8 cellular contexts compared by ENCODE assay signal in genomic region chr20:43456809-43457639, GRCh38. TPM values are rescaled to one million over a fixed set of nuclear protein-coding genes. Genes with fewer than 3 reads are reported as not detected.
DNase-seq lines count a peak whose midpoint lies in the region; ATAC-seq, FAIRE-seq and TF ChIP-seq lines count a peak whose summit lies in the region.

No MANE protein-coding gene starts in this region.

- TF ChIP-seq CTCF in BJ (IDR thresholded peaks at IDR 0.05; ENCODE audit: insufficient read depth, low read depth, low read length) (no peak), dorsolateral prefrontal cortex (IDR thresholded peaks at IDR 0.05 in 54 of 56, conservative IDR thresholded peaks at IDR 0.05 in 2 of 56; ENCODE audit: low read depth in 1 of 56, partially characterized antibody in 56 of 56) (peak in 2 of 56 donors; percentile 0 to 28), HepG2 (CRISPR knock-in tag; IDR thresholded peaks at IDR 0.05) (0 out of 2 replicates have a peak, but pooled peaks have one; percentile 14)

- peaks cover 5% of the 10 kb centered on the region for H3K27me3 ChIP-seq in BJ (ENCODE audit: control insufficient read depth, insufficient read depth, low read length)
- no peaks in the 10 kb centered on the region for H3K27me3 ChIP-seq in dorsolateral prefrontal cortex
- peaks cover 0 to 2% of the 10 kb centered on the region in 2 experiments; a peak in 1 of 5 replicates for H3K27me3 ChIP-seq in HepG2 (ENCODE audit: control insufficient read depth in 1 of 2, insufficient read depth in 2 of 2, low read length in 2 of 2)

- H3K4me3 ChIP-seq in BJ (ENCODE audit: low read depth, low read length) (peak overlapping the region; percentile 96), dorsolateral prefrontal cortex (peak overlapping the region; percentile 55 to 100 (median 92)), HepG2 (replicated peaks in 1 of 3; ENCODE audit: insufficient read depth in 1 of 3, low read depth in 2 of 3, low read length in 3 of 3) (peak overlapping the region; percentile 86 to 96 (median 90))

- DNase-seq in BJ (ENCODE audit: low read depth) (peak; percentile 56), NCI-H69 (lab: John Stamatoyannopoulos, UW) (peak; percentile 93), dorsolateral prefrontal cortex (peak; percentile 90 to 99 (median 94)), HepG2 (ENCODE audit: low spot score) (peak; percentile 97)
- DNase-seq in activated CD4-positive, alpha-beta T cell treated with anti-CD3 and anti-CD28 coated beads, Interleukin-2, amount 50 U/mL, for 24 hours (ENCODE audit: low read depth in 1 of 2, low spot score in 1 of 2), result peak; percentile 68 to 88
- peak; percentile 77 for DNase-seq in stimulated activated CD4-positive, alpha-beta T cell treated with anti-CD3 and anti-CD28 coated beads, Interleukin-2, amount 100 ng/mL, for 4 hours (ENCODE audit: low read depth)

- BruUV-seq in HepG2 (replicated peaks; lab: Mats Ljungman, UMichigan), result TSS peak; percentile 92

- H3K9me3 ChIP-seq in HepG2 (ENCODE audit: low read length), result no peaks in the 10 kb centered on the region

- TF ChIP-seq POLR2A in HepG2 (IDR thresholded peaks at IDR 0.05; ENCODE audit: insufficient read depth in 1 of 2, low read depth in 2 of 2, low read length in 2 of 2), result peak in 1 of 2 experiments; percentile 72; a peak in 2 of 4 replicates

- H2AFZ ChIP-seq in HepG2 (ENCODE audit: low read length), result peak overlapping the region; percentile 91

- H4K20me1 ChIP-seq in HepG2 (ENCODE audit: insufficient read depth, low read length), result peaks cover 33% of the 10 kb centered on the region

- peaks cover 59% of the 10 kb centered on the region for H3K4me1 ChIP-seq in HepG2 (ENCODE audit: insufficient read depth, low read length)

- CTCF ChIA-PET in BJ (lab: Yijun Ruan, JAX), result interaction anchor here (0.5 to 1.4 kb wide), 6 partner anchors 8 to 1512 kb away, joined by 3 to 4 read pairs (median 3); no protein-coding TSS in a partner anchor
- CTCF ChIA-PET in HepG2 (lab: Yijun Ruan, JAX; ENCODE audit: low intra/inter-chr PET ratio, low total read pairs), result no interaction called here

- TF ChIP-seq RAD21 in HepG2 (CRISPR knock-in tag; IDR thresholded peaks at IDR 0.05), result no peak

- no peak for TF ChIP-seq EP300 in HepG2 (IDR thresholded peaks at IDR 0.05; ENCODE audit: low read depth in 2 of 2, low read length in 2 of 2)
- TF ChIP-seq EP300 in HepG2 (CRISPR knock-in tag; IDR thresholded peaks at IDR 0.05; ENCODE audit: borderline replicate concordance), result no peak

- peak overlapping the region; percentile 99 for H3K4me2 ChIP-seq in HepG2 (ENCODE audit: low read depth, low read length)

- peak; percentile 94 for FAIRE-seq in HepG2 (lab: Jason Lieb, UNC)

- POLR2A ChIA-PET in BJ (lab: Charles Lee) (interaction anchor here (0.6 to 0.7 kb wide), 5 partner anchors 8 to 1821 kb away, joined by 3 to 10 read pairs (median 3); partner anchors contain the start of gene IFT52), HepG2 (lab: Yijun Ruan, JAX) (interaction anchor here (0.6 to 4.9 kb wide), 53 partner anchors 8 to 1839 kb away, joined by 3 to 83 read pairs (median 5); partner anchors contain the start of genes CHD6, IFT52, L3MBTL1 and SGK2)

- H3K27ac ChIP-seq in dorsolateral prefrontal cortex (peak overlapping the region; percentile 91 to 100 (median 99)), HepG2 (ENCODE audit: extremely low read length, insufficient read depth, low read length) (peak overlapping the region; percentile 97)

- peak overlapping the region; percentile 100 for H3K9ac ChIP-seq in HepG2 (ENCODE audit: insufficient read depth, low read depth, low read length)

- ATAC-seq in GM19372 (IDR thresholded peaks at IDR 0.05; ENCODE audit: low read depth, unreplicated experiment), result peak; percentile 60
- peak; percentile 77 for ATAC-seq in HG03520 (IDR thresholded peaks at IDR 0.05; ENCODE audit: unreplicated experiment)
- peak; percentile 90 for ATAC-seq in HepG2

- in situ Hi-C loops in HepG2 (cut with HindIII; ENCODE audit: extremely low pct_ligation_motif_present, low pct_unique_long_range_greater_than_20kb), result no loop called here

- peaks cover 8% of the 10 kb centered on the region for H3K36me3 ChIP-seq in BJ (ENCODE audit: control insufficient read depth, insufficient read depth, low read length)
- H3K36me3 ChIP-seq in HepG2 (replicated peaks in 1 of 2; ENCODE audit: control insufficient read depth in 1 of 2, insufficient read depth in 2 of 2, low read length in 2 of 2), result peaks cover 10 to 30% of the 10 kb centered on the region in 2 experiments

- intact Hi-C loops in dorsolateral prefrontal cortex (cut with DNase I), result loop anchor here (2.0 to 10.0 kb wide), 7 partner anchors 55 to 855 kb away; partner anchors contain the start of genes FITM2 (in 1 of the 2) and IFT52 (in 1 of the 2)
- intact Hi-C loops in HepG2 (cut with micrococcal nuclease; ENCODE audit: unreplicated experiment), result loop anchor here (5.0 kb wide), 2 partner anchors 50 to 100 kb away; partner anchors contain the start of genes L3MBTL1 and SGK2

- WGBS in HepG2 (ENCODE audit: low lambda C conversion rate), result 1% methylated on average over 42 of the region's 53 CpGs

- H3K79me2 ChIP-seq in HepG2 (ENCODE audit: insufficient read depth, low read length), result peaks cover 38% of the 10 kb centered on the region

TF ChIP-seq in HepG2, 621 proteins besides CTCF, POLR2A, EP300 and RAD21 (continues in another document):
- no peak for TF ChIP-seq IKZF1 (IDR thresholded peaks at IDR 0.05)
- TF ChIP-seq SAP130 (CRISPR knock-in tag; IDR thresholded peaks at IDR 0.05; ENCODE audit: low read depth), result peak; percentile 66
- TF ChIP-seq ZSCAN22 (CRISPR knock-in tag; IDR thresholded peaks at IDR 0.05), result no peak
- TF ChIP-seq SUZ12 (IDR thresholded peaks at IDR 0.05; ENCODE audit: low read depth, low read length), result no peak
- no peak for TF ChIP-seq MIER3 (CRISPR knock-in tag; IDR thresholded peaks at IDR 0.05; ENCODE audit: borderline replicate concordance)
- no peak for TF ChIP-seq ZNF768 (CRISPR knock-in tag; IDR thresholded peaks at IDR 0.05)
- TF ChIP-seq ZNF788 (CRISPR knock-in tag; IDR thresholded peaks at IDR 0.05; ENCODE audit: borderline replicate concordance), result no peak; the same call in 1 of the 2 replicates

RNA-seq across cellular contexts. Expression of gene SRSF6, which starts 0.7 kb away (rescaled TPM):
- polyA plus RNA-seq in BJ (2011; rRNA removed) (76.1 and 121 TPM in 2 replicates), HepG2 (2011; rRNA removed) (151 and 156 TPM in 2 replicates)
- polyA minus RNA-seq in BJ (2011; rRNA and poly(A)+ RNA removed), result 45.5 and 49.6 TPM in 2 replicates
- total RNA-seq in dorsolateral prefrontal cortex (100 to 1,000 TPM in 24 of 120 experiments, 10 to 100 TPM in 96; 54.0 to 148 (median 87.6) TPM), HepG2 (2016; rRNA removed; fragmentation: Illumina TruSeq; extraction: Trizol) (184 and 194 TPM in 2 replicates)
- 15.0 and 16.0 TPM in 2 replicates for total RNA-seq in HepG2 (2016; cell fraction: cytosol; rRNA removed; fragmentation: Illumina TruSeq; extraction: Trizol; ENCODE audit: low read depth)
- total RNA-seq in HepG2 (2016; cell fraction: insoluble cytoplasmic fraction; rRNA removed; fragmentation: Illumina TruSeq; extraction: Trizol), result 174 and 198 TPM in 2 replicates
- total RNA-seq in HepG2 (2016; cell fraction: membrane; rRNA removed; fragmentation: Illumina TruSeq; extraction: Trizol), result 47.5 and 54.5 TPM in 2 replicates
- total RNA-seq in HepG2 (2016; cell fraction: nucleus; rRNA removed; fragmentation: Illumina TruSeq; extraction: Trizol), result 244 and 253 TPM in 2 replicates
- 62.2 and 93.1 TPM in 2 replicates for polyA plus RNA-seq in HepG2 (2011; cell fraction: cytosol; rRNA removed)
- polyA plus RNA-seq in HepG2 (2011; cell fraction: nucleus; rRNA removed), result 386 and 421 TPM in 2 replicates
- polyA plus RNA-seq in HepG2 (2012), result 116 and 122 TPM in 2 replicates
- 13.9 and 17.6 TPM in 2 replicates for polyA plus RNA-seq in HepG2 (2016; cell fraction: cytosol; fragmentation: Illumina TruSeq; extraction: Trizol; ENCODE audit: low read depth)
- polyA plus RNA-seq in HepG2 (2016; cell fraction: insoluble cytoplasmic fraction; fragmentation: Illumina TruSeq; extraction: Trizol; ENCODE audit: low read depth), result 195 and 211 TPM in 2 replicates
- polyA plus RNA-seq in HepG2 (2016; cell fraction: membrane; fragmentation: Illumina TruSeq; extraction: Trizol; ENCODE audit: low read depth), result 30.9 and 36.1 TPM in 2 replicates
- polyA plus RNA-seq in HepG2 (2016; cell fraction: nucleus; fragmentation: Illumina TruSeq; extraction: Trizol; ENCODE audit: insufficient read depth, low read depth), result 597 and 599 TPM in 2 replicates
- polyA minus RNA-seq in HepG2 (2011; rRNA and poly(A)+ RNA removed; ENCODE audit: low replicate concordance), result 66.2 and 97.9 TPM in 2 replicates
- polyA minus RNA-seq in HepG2 (2011; cell fraction: cytosol; rRNA and poly(A)+ RNA removed), result 39.1 and 45.4 TPM in 2 replicates
- 358 and 382 TPM in 2 replicates for polyA minus RNA-seq in HepG2 (2011; cell fraction: nucleus; rRNA and poly(A)+ RNA removed)

RNA-seq across cellular contexts. Expression of gene L3MBTL1, which starts 50.5 kb away (rescaled TPM):
- 3.0 and 4.5 TPM in 2 replicates for polyA plus RNA-seq in BJ (2011; rRNA removed)
- polyA minus RNA-seq in BJ (2011; rRNA and poly(A)+ RNA removed), result 5.7 and 6.6 TPM in 2 replicates
- total RNA-seq in dorsolateral prefrontal cortex, result 10 to 100 TPM; 15.5 to 63.9 (median 41.9) TPM
- total RNA-seq in HepG2 (2016; rRNA removed; fragmentation: Illumina TruSeq; extraction: Trizol), result 2.4 and 9.0 TPM in 2 replicates
- 2.7 and 2.9 TPM in 2 replicates for total RNA-seq in HepG2 (2016; cell fraction: cytosol; rRNA removed; fragmentation: Illumina TruSeq; extraction: Trizol; ENCODE audit: low read depth)
- total RNA-seq in HepG2 (2016; cell fraction: insoluble cytoplasmic fraction; rRNA removed; fragmentation: Illumina TruSeq; extraction: Trizol), result 1.7 and 8.3 TPM in 2 replicates
- 1.8 and 3.0 TPM in 2 replicates for total RNA-seq in HepG2 (2016; cell fraction: membrane; rRNA removed; fragmentation: Illumina TruSeq; extraction: Trizol)
- total RNA-seq in HepG2 (2016; cell fraction: nucleus; rRNA removed; fragmentation: Illumina TruSeq; extraction: Trizol), result 19.0 and 22.4 TPM in 2 replicates
- 17.8 and 23.8 TPM in 2 replicates for polyA plus RNA-seq in HepG2 (2011; rRNA removed)
- polyA plus RNA-seq in HepG2 (2011; cell fraction: cytosol; rRNA removed), result 2.3 and 3.0 TPM in 2 replicates
- polyA plus RNA-seq in HepG2 (2011; cell fraction: nucleus; rRNA removed), result 165 and 173 TPM in 2 replicates
- 11.7 and 15.2 TPM in 2 replicates for polyA plus RNA-seq in HepG2 (2012)
- polyA plus RNA-seq in HepG2 (2016; cell fraction: cytosol; fragmentation: Illumina TruSeq; extraction: Trizol; ENCODE audit: low read depth), result 0.17 and 0.46 TPM in 2 replicates
- 1.1 and 1.9 TPM in 2 replicates for polyA plus RNA-seq in HepG2 (2016; cell fraction: insoluble cytoplasmic fraction; fragmentation: Illumina TruSeq; extraction: Trizol; ENCODE audit: low read depth)
- polyA plus RNA-seq in HepG2 (2016; cell fraction: membrane; fragmentation: Illumina TruSeq; extraction: Trizol; ENCODE audit: low read depth), result 0.76 and 0.97 TPM in 2 replicates
- 27.6 and 31.6 TPM in 2 replicates for polyA plus RNA-seq in HepG2 (2016; cell fraction: nucleus; fragmentation: Illumina TruSeq; extraction: Trizol; ENCODE audit: insufficient read depth, low read depth)
- 21.5 and 30.3 TPM in 2 replicates for polyA minus RNA-seq in HepG2 (2011; rRNA and poly(A)+ RNA removed; ENCODE audit: low replicate concordance)
- 2.5 TPM in 2 replicates for polyA minus RNA-seq in HepG2 (2011; cell fraction: cytosol; rRNA and poly(A)+ RNA removed)
- polyA minus RNA-seq in HepG2 (2011; cell fraction: nucleus; rRNA and poly(A)+ RNA removed), result 70.9 and 90.3 TPM in 2 replicates

Comparison
In these comparisons a context has a peak if more than half of its experiments do, and no peak if none do; other contexts are left out.
1. Peak in every context shown above with its lines: DNase-seq, ATAC-seq, H3K4me3 ChIP-seq and H3K27ac ChIP-seq.